11 cellular contexts compared by ENCODE assay signal in the genomic region with DNA sequence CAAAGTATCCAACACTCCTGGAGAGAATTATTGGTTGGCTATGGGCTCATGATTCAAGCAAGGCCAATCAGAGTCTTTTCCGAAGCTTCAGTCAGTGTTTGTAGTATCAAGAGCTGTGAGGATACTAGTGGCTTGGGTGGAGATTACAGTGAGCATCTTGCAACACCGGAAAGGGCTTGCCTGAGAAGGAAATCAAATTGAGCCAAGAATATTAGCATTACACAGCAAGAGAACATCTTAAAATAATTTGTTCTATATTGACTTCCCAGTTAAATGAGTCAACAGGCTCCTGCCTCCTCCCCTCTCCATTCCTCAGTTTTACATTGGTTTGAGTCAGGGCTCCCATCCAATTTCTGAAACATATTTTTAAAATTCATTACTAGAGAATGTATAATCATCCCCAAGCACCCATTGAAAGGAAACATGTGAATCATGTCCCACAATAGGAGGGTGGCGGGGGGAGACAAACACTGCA.
A peak's percentile ranks its signal among the peaks of the same experiment; 100 is the strongest.
DNase-seq lines count a peak whose midpoint lies in the region; FAIRE-seq and TF ChIP-seq lines count a peak whose summit lies in the region.
"Had no signal": no experiment of that assay in that cellular context is flagged by ENCODE, and none has a peak within 500 bp of the region (broad histone marks: within the 10 kb centered on the region; RNA-seq: fewer than 3 reads in every experiment).

No MANE protein-coding gene starts in this region.

- H3K9me3 Mint-ChIP-seq in nephron progenitor cell = no peaks in the 10 kb centered on the region
- H3K9me3 Mint-ChIP-seq: central memory CD8-positive, alpha-beta T cell had no signal

- no peaks in the 10 kb centered on the region for H3K9me3 ChIP-seq in OCI-LY3 (ENCODE audit: insufficient read depth, low read length)
- no peaks in the 10 kb centered on the region for H3K9me3 ChIP-seq in endothelial cell of umbilical vein (replicated peaks; ENCODE audit: control insufficient read depth, insufficient read depth, low read length)
- no peaks in the 10 kb centered on the region for H3K9me3 ChIP-seq in osteoblast (ENCODE audit: low read depth, low read length)

- H3K4me3 ChIP-seq in OCI-LY3 (ENCODE audit: low read length) (no peak overlapping the region), endothelial cell of umbilical vein (replicated peaks in 1 of 3; ENCODE audit: insufficient read depth in 1 of 3, low read depth in 1 of 3, low read length in 3 of 3) (no peak overlapping the region), osteoblast (ENCODE audit: insufficient read depth, low read length) (no peak overlapping the region)

- H3K27ac ChIP-seq in OCI-LY3 (ENCODE audit: low read length) (peak overlapping the region; percentile 63), endothelial cell of umbilical vein (ENCODE audit: insufficient read depth, low read depth, low read length) (peak overlapping the region; percentile 47), osteoblast (ENCODE audit: low read depth, low read length) (peak overlapping the region; percentile 36)
- H3K27ac ChIP-seq: HL-60 had no signal

- POLR2A ChIA-PET in endothelial cell of umbilical vein (lab: Charles Lee) = interaction anchor here (1.0 kb wide), 1 partner anchor 220 kb away, joined by 3 read pairs; a partner anchor contains a TSS

- H2AFZ ChIP-seq in OCI-LY3 (ENCODE audit: low read depth, low read length) = no peak overlapping the region
- H2AFZ ChIP-seq in endothelial cell of umbilical vein (ENCODE audit: low read depth, low read length) = no peak overlapping the region
- H2AFZ ChIP-seq in osteoblast (ENCODE audit: low read length) = peak overlapping the region; percentile 40

- H3K4me3 Mint-ChIP-seq in nephron progenitor cell = no peak overlapping the region
- H3K4me3 Mint-ChIP-seq: central memory CD8-positive, alpha-beta T cell had no signal

- H3K9me1 ChIP-seq in endothelial cell of umbilical vein (replicated peaks; ENCODE audit: control insufficient read depth, extremely low read depth, insufficient read depth, low read length) = no peaks in the 10 kb centered on the region

- intact Hi-C loops in endothelial cell of umbilical vein (cut with micrococcal nuclease) = no loop called here

- peaks cover 12% of the 10 kb centered on the region for H3K36me3 Mint-ChIP-seq in nephron progenitor cell (ENCODE audit: low read depth)

- no peak for TF ChIP-seq CTCF in OCI-LY3 (IDR thresholded peaks at IDR 0.05; ENCODE audit: low read depth, low read length)
- TF ChIP-seq CTCF in endothelial cell of umbilical vein (IDR thresholded peaks at IDR 0.05; ENCODE audit: extremely low read depth in 1 of 2, insufficient read depth in 1 of 2, low read depth in 1 of 2, low read length in 2 of 2) = no peak
- no peak for TF ChIP-seq CTCF in osteoblast (IDR thresholded peaks at IDR 0.05; ENCODE audit: extremely low read depth, low read depth, low read length)
- TF ChIP-seq CTCF in GM10266 (IDR thresholded peaks at IDR 0.05; ENCODE audit: control insufficient read depth, insufficient read depth, low read depth, missing control alignments) = no peak
- no peak for TF ChIP-seq CTCF in nephron progenitor cell (IDR thresholded peaks at IDR 0.05)

- H3K36me3 ChIP-seq in OCI-LY3 (replicated peaks; ENCODE audit: low read depth, low read length) (peaks cover 7% of the 10 kb centered on the region), endothelial cell of umbilical vein (ENCODE audit: control insufficient read depth in 2 of 2, extremely low read depth in 1 of 2, insufficient read depth in 2 of 2, low read length in 2 of 2) (peaks cover 0 to 3% of the 10 kb centered on the region in 2 experiments), osteoblast (ENCODE audit: insufficient read depth, low read length) (no peaks in the 10 kb centered on the region)

- H3K27ac Mint-ChIP-seq in nephron progenitor cell = no peak overlapping the region

- no TSS peak for BruUV-seq in endothelial cell of umbilical vein (replicated peaks; lab: Mats Ljungman, UMichigan)

- peak overlapping the region; percentile 39; the same call in 1 of the 2 replicates for H3K4me2 ChIP-seq in OCI-LY3 (ENCODE audit: low read length)
- peak overlapping the region; percentile 48 for H3K4me2 ChIP-seq in endothelial cell of umbilical vein (ENCODE audit: insufficient read depth, low read length)
- peak overlapping the region; percentile 33 for H3K4me2 ChIP-seq in osteoblast (ENCODE audit: insufficient read depth, low read length)

- no peak overlapping the region for H3K9ac ChIP-seq in OCI-LY3 (ENCODE audit: low read length)
- H3K9ac ChIP-seq in endothelial cell of umbilical vein (replicated peaks; ENCODE audit: extremely low read depth, insufficient read depth, low read length) = no peak overlapping the region

- CTCF ChIA-PET in endothelial cell of umbilical vein (lab: Charles Lee) = interaction anchor here (1.0 to 17.7 kb wide), 10 partner anchors 9 to 287 kb away, joined by 3 to 343 read pairs (median 4); a partner anchor contains a TSS

- dilution Hi-C loops in endothelial cell of umbilical vein (cut with MboI; ENCODE audit: extremely low pct_ligation_motif_present, low sequenced_read_pairs) = no loop called here

- no peaks in the 10 kb centered on the region for H3K27me3 Mint-ChIP-seq in nephron progenitor cell (ENCODE audit: low read depth, poor library complexity)

- H3K4me1 ChIP-seq in OCI-LY3 (ENCODE audit: low read length) = peaks cover 38% of the 10 kb centered on the region
- peaks cover 19% of the 10 kb centered on the region for H3K4me1 ChIP-seq in endothelial cell of umbilical vein (ENCODE audit: control insufficient read depth, extremely low read depth, insufficient read depth, low read length)
- H3K4me1 ChIP-seq in osteoblast (ENCODE audit: insufficient read depth, low read length) = peaks cover 7% of the 10 kb centered on the region

- H3K27me3 ChIP-seq in OCI-LY3 (ENCODE audit: low read depth, low read length) = no peaks in the 10 kb centered on the region
- no peaks in the 10 kb centered on the region for H3K27me3 ChIP-seq in endothelial cell of umbilical vein (ENCODE audit: control insufficient read depth in 2 of 2, insufficient read depth in 2 of 2, low read length in 2 of 2)
- no peaks in the 10 kb centered on the region for H3K27me3 ChIP-seq in osteoblast (ENCODE audit: insufficient read depth, low read length)

- H4K20me1 ChIP-seq in OCI-LY3 (ENCODE audit: insufficient read depth, low read length) (no peaks in the 10 kb centered on the region), endothelial cell of umbilical vein (replicated peaks; ENCODE audit: control insufficient read depth, extremely low read depth, insufficient read depth, low read length) (no peaks in the 10 kb centered on the region), osteoblast (ENCODE audit: insufficient read depth, low read length) (no peaks in the 10 kb centered on the region)

- H3K79me2 ChIP-seq in OCI-LY3 (ENCODE audit: low read length) (no peaks in the 10 kb centered on the region), endothelial cell of umbilical vein (ENCODE audit: control insufficient read depth, insufficient read depth, low read length) (no peaks in the 10 kb centered on the region), osteoblast (ENCODE audit: insufficient read depth, low read length) (no peaks in the 10 kb centered on the region)

- TF ChIP-seq POLR2A in endothelial cell of umbilical vein (IDR thresholded peaks at IDR 0.05; ENCODE audit: low read depth, low read length) = no peak

- H3K4me1 Mint-ChIP-seq in nephron progenitor cell = no peaks in the 10 kb centered on the region
- H3K4me1 Mint-ChIP-seq: central memory CD8-positive, alpha-beta T cell had no signal

- DNase-seq in EH (ENCODE audit: low read depth) = peak; percentile 88
- peak; percentile 77 for DNase-seq in endothelial cell of umbilical vein (ENCODE audit: low read depth, low spot score)
- no peak for DNase-seq in osteoblast (ENCODE audit: insufficient read length, low spot score, missing footprints)
- DNase-seq in GM10266 (ENCODE audit: extremely low spot score) = no peak
- DNase-seq in NCI-H2029 (lab: John Stamatoyannopoulos, UW) = no peak
- no peak for DNase-seq in DMS53 (lab: John Stamatoyannopoulos, UW)
- no peak for DNase-seq in nephron progenitor cell
- DNase-seq: stimulated activated CD4-positive, alpha-beta T cell treated with anti-CD3 and anti-CD28 coated beads, Interleukin-4, amount 100 ng/mL, for 4 hours had no signal

- FAIRE-seq in endothelial cell of umbilical vein (lab: Jason Lieb, UNC) = peak; percentile 90

TF ChIP-seq in endothelial cell of umbilical vein, 7 proteins besides CTCF, POLR2A, EP300 and RAD21:
- TF ChIP-seq EZH2 (IDR thresholded peaks at IDR 0.05; ENCODE audit: borderline replicate concordance, low read depth, low read length, severe bottlenecking) (no peak), FOS (IDR thresholded peaks at IDR 0.05; ENCODE audit: borderline replicate concordance, insufficient read depth, low read length) (peak; percentile 72), POLR2AphosphoS5 (IDR thresholded peaks at IDR 0.05; ENCODE audit: insufficient read depth, low read depth, low read length) (peak; percentile 42), JUN (IDR thresholded peaks at IDR 0.05; ENCODE audit: borderline replicate concordance, insufficient read depth, insufficient read length, low read depth) (peak; percentile 42), MYC (IDR thresholded peaks at IDR 0.05; ENCODE audit: low read depth, low read length) (no peak), GATA2 (IDR thresholded peaks at IDR 0.05; ENCODE audit: insufficient read depth, insufficient read length, low read depth, low read length) (peak; percentile 25)
- TF ChIP-seq, protein P1, sequence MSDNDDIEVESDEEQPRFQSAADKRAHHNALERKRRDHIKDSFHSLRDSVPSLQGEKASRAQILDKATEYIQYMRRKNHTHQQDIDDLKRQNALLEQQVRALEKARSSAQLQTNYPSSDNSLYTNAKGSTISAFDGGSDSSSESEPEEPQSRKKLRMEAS (IDR thresholded peaks at IDR 0.05; ENCODE audit: insufficient read depth, insufficient read length) = no peak

Comparison
In these comparisons a context has a peak if more than half of its experiments do, and no peak if none do; other contexts are left out.
1. DNase-seq: peak in EH (single experiment) and endothelial cell of umbilical vein (single experiment); none in osteoblast (single experiment), GM10266 (single experiment), NCI-H2029 (single experiment), DMS53 (single experiment) and nephron progenitor cell (single experiment).
2. Peak in every context shown above with its lines, with median percentiles within 50 percentile points of each other: H3K27ac ChIP-seq and H3K4me2 ChIP-seq.